Comparison of ENCODE assay signal across 9 cellular contexts in the genomic region with DNA sequence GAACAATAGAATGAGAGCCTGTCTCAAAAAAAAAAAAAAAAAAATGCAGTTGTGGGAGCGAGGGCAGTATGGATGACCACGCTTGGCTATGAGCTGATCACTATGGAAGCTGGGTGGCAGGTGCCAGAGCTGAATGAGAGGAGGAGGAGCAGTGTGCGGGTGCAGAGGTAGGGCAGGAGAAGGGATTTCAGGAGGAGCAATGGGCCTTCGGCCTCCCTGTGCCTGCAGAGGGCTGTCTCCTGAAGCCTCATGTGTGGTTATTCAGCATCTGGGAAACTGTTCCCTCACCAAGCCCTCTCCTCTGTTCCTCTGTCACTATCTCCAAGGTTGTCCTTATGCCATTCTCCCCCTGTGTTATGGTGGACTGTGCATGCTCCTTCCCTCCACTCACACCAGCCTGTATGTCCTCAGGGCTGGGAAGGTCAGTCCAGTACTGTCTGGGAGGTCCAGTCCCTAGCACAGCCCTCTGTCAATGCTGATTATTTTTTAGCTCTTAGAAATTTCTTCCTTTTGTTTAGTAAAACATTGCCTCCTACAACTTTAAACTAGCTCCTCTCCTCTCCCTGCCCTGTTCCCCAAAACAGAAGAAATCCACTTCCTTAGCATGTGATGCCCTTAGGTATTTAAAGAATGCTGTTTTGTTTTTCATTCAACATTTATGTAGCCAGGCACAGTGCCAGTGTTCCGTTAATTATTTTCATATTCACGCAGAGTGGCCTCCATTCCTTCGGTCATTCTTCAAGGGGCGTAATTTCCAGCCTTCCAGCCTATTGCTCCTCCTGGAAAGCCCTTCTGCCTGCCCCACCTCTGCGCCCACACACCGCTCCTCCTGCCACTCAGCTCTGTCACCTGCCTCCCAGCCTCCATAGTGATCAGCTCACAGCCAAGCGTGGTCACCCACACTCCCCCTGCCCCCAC. TPM values are rescaled to one million over a fixed set of nuclear protein-coding genes. Genes with fewer than 3 reads are reported as not detected.
DNase-seq lines count a peak whose midpoint lies in the region; ATAC-seq and TF ChIP-seq lines count a peak whose summit lies in the region.
"Had no signal": no experiment of that assay in that cellular context is flagged by ENCODE, and none has a peak within 500 bp of the region (broad histone marks: within the 10 kb centered on the region; RNA-seq: fewer than 3 reads in every experiment).

No MANE protein-coding gene starts in this region.

- ATAC-seq in left cardiac atrium (peak; percentile 25 to 50), Right ventricle myocardium inferior (no peak), lower lobe of right lung (peak; percentile 96 to 97)

- H3K4me1 ChIP-seq in lower lobe of right lung: peaks cover 19% of the 10 kb centered on the region
- peaks cover 19% of the 10 kb centered on the region for H3K4me1 ChIP-seq in vagina

- TF ChIP-seq CTCF in choroid plexus epithelial cell (conservative IDR thresholded peaks at IDR 0.05; ENCODE audit: low read depth, low read length) (no peak), lower lobe of right lung (IDR thresholded peaks at IDR 0.05) (no peak), vagina (IDR thresholded peaks at IDR 0.05) (no peak)

- H3K9me3 ChIP-seq in lower lobe of right lung (no peaks in the 10 kb centered on the region), vagina (no peaks in the 10 kb centered on the region)

- DNase-seq in left cardiac atrium: no peak
- no peak for DNase-seq in Right ventricle myocardium inferior (ENCODE audit: missing footprints)
- DNase-seq in choroid plexus epithelial cell (ENCODE audit: low read depth): peak; percentile 85
- DNase-seq in lower lobe of right lung: peak; percentile 71
- DNase-seq in vagina (ENCODE audit: extremely low spot score in 2 of 2): no peak
- DNase-seq in anterior cingulate cortex (lab: John Stamatoyannopoulos, UW): no peak
- no peak for DNase-seq in Ammon's horn (ENCODE audit: low spot score)
- no peak for DNase-seq in OCI-M2 (lab: John Stamatoyannopoulos, UW; ENCODE audit: unreplicated experiment)

- no peak overlapping the region for H3K4me3 ChIP-seq in choroid plexus epithelial cell (ENCODE audit: low read depth, low read length)
- no peak overlapping the region for H3K4me3 ChIP-seq in lower lobe of right lung
- no peak overlapping the region for H3K4me3 ChIP-seq in vagina

- TF ChIP-seq POLR2A in vagina (IDR thresholded peaks at IDR 0.05): no peak

- H3K27me3 ChIP-seq in lower lobe of right lung (ENCODE audit: low read depth) (no peaks in the 10 kb centered on the region), vagina (no peaks in the 10 kb centered on the region)

- H3K27ac ChIP-seq in lower lobe of right lung: peak overlapping the region; percentile 64
- H3K27ac ChIP-seq in vagina: peak overlapping the region; percentile 53
- H3K27ac ChIP-seq: epithelial cell of prostate had no signal

- intact Hi-C loops in left cardiac atrium (cut with DNase I): no loop called here
- intact Hi-C loops in Right ventricle myocardium inferior (cut with DNase I): no loop called here
- intact Hi-C loops in lower lobe of right lung (cut with DNase I): no loop called here
- intact Hi-C loops in vagina (cut with DNase I): no loop called here

- H3K36me3 ChIP-seq in lower lobe of right lung (no peaks in the 10 kb centered on the region), vagina (no peaks in the 10 kb centered on the region)

RNA-seq across cellular contexts. Expression of a gene that starts 48.9 kb away (rescaled TPM):
- total RNA-seq in left cardiac atrium (1 to 10 TPM; 3.2 to 3.4 TPM), Right ventricle myocardium inferior (3.5 TPM), lower lobe of right lung (4.3 TPM), vagina (2.7 TPM)

Comparison
In these comparisons a context has a peak if more than half of its experiments do, and no peak if none do; other contexts are left out.
1. DNase-seq: peak in choroid plexus epithelial cell (single experiment) and lower lobe of right lung (single experiment); none in left cardiac atrium (single experiment), Right ventricle myocardium inferior (single experiment), vagina (0 of 2), anterior cingulate cortex (0 of 58), Ammon's horn (single experiment) and OCI-M2 (single experiment).